Comparison of ENCODE assay signal across 1 cellular context in genomic region chr5:159763564-159763963, GRCh38.
TF ChIP-seq lines count a peak whose summit lies in the region.

No MANE protein-coding gene starts in this region.

TF ChIP-seq in GM23338, 12 proteins besides CTCF, POLR2A, EP300 and RAD21 (continued from another document):
- TF ChIP-seq ZNF462 (CRISPR knock-in tag; IDR thresholded peaks at IDR 0.05) (no peak), REST (IDR thresholded peaks at IDR 0.05; ENCODE audit: unreplicated experiment) (no peak), EZH2 (IDR thresholded peaks at IDR 0.05; ENCODE audit: low read depth, unreplicated experiment) (no peak), ZNF114 (CRISPR knock-in tag; IDR thresholded peaks at IDR 0.05) (no peak), JUNB (IDR thresholded peaks at IDR 0.05; ENCODE audit: unreplicated experiment) (no peak), POLR2AphosphoS5 (IDR thresholded peaks at IDR 0.05; ENCODE audit: low read depth) (no peak)
TF ChIP-seq in GM23338: peak in this region for 0.
